In genomic region chr11:111310723-111311122, GRCh38 we compare ENCODE assay signal across 15 cellular contexts. TPM values are rescaled to one million over a fixed set of nuclear protein-coding genes. Genes with fewer than 3 reads are reported as not detected.
DNase-seq lines count a peak whose midpoint lies in the region; ATAC-seq and TF ChIP-seq lines count a peak whose summit lies in the region.
"Had no signal": no experiment of that assay in that cellular context is flagged by ENCODE, and none has a peak within 500 bp of the region (broad histone marks: within the 10 kb centered on the region; RNA-seq: fewer than 3 reads in every experiment).

No MANE protein-coding gene starts in this region.

- no peak overlapping the region for H3K4me2 ChIP-seq in smooth muscle cell

- DNase-seq in DMS153 (lab: John Stamatoyannopoulos, UW) (peak; percentile 39), DMS153 treated with DMSO at 0.1 percent for 48 hours (lab: John Stamatoyannopoulos, UW; ENCODE audit: unreplicated experiment) (no peak), HT-29 (ENCODE audit: low spot score) (peak; percentile 33), cerebellar cortex (ENCODE audit: low spot score) (no peak), smooth muscle cell (lab: John Stamatoyannopoulos, UW; ENCODE audit: unreplicated experiment) (no peak)
- DNase-seq: 8988T; CD4-positive, CD25-positive, alpha-beta regulatory T cell; EL; GOT3; NCI-H226 had no signal

- peak overlapping the region; percentile 86 for H3K27ac ChIP-seq in 22Rv1
- no peak overlapping the region for H3K27ac ChIP-seq in smooth muscle cell (ENCODE audit: low read depth)
- H3K27ac ChIP-seq: HL-60 had no signal

- no peak overlapping the region for H2AFZ ChIP-seq in smooth muscle cell (ENCODE audit: low read depth)

- no peak for ATAC-seq in HG03520 (IDR thresholded peaks at IDR 0.05; ENCODE audit: unreplicated experiment)
- ATAC-seq: K562 had no signal

- peaks cover 4% of the 10 kb centered on the region for H3K4me1 ChIP-seq in endocrine pancreas (ENCODE audit: control insufficient read depth, insufficient read depth, low read length)
- H3K4me1 ChIP-seq in smooth muscle cell (ENCODE audit: low read depth): no peaks in the 10 kb centered on the region

- no peak for TF ChIP-seq CTCF in 22Rv1 (IDR thresholded peaks at IDR 0.05)
- TF ChIP-seq CTCF in smooth muscle cell (IDR thresholded peaks at IDR 0.05; ENCODE audit: borderline replicate concordance, insufficient read depth, poor library complexity, severe bottlenecking): no peak

- H3K27me3 ChIP-seq in endocrine pancreas (ENCODE audit: control insufficient read depth, insufficient read depth, low read length) (no peaks in the 10 kb centered on the region), smooth muscle cell (ENCODE audit: low read depth) (peaks cover 37% of the 10 kb centered on the region)

- H3K9ac ChIP-seq in endocrine pancreas (ENCODE audit: control insufficient read depth, insufficient read depth, low read length): peak overlapping the region; percentile 17
- no peak overlapping the region for H3K9ac ChIP-seq in smooth muscle cell (ENCODE audit: low read depth)

- no peaks in the 10 kb centered on the region for H4K20me1 ChIP-seq in smooth muscle cell (ENCODE audit: low read depth)

- no peaks in the 10 kb centered on the region for H3K36me3 ChIP-seq in endocrine pancreas (ENCODE audit: control insufficient read depth, insufficient read depth, low read length)
- no peaks in the 10 kb centered on the region for H3K36me3 ChIP-seq in smooth muscle cell (ENCODE audit: low read depth)

- no peaks in the 10 kb centered on the region for H3F3A ChIP-seq in smooth muscle cell (ENCODE audit: low read depth)

- H3K9me3 ChIP-seq in endocrine pancreas (ENCODE audit: control insufficient read depth, low read length): no peaks in the 10 kb centered on the region
- no peaks in the 10 kb centered on the region for H3K9me3 ChIP-seq in smooth muscle cell (replicated peaks; ENCODE audit: low read depth)

- WGBS in smooth muscle cell (ENCODE audit: low lambda C conversion rate): 86% methylated on average over 6 of the region's 6 CpGs

- H3K79me2 ChIP-seq in smooth muscle cell (ENCODE audit: low read depth): no peaks in the 10 kb centered on the region

- no peak overlapping the region for H3K4me3 ChIP-seq in endocrine pancreas (ENCODE audit: control insufficient read depth, insufficient read depth, low read length)
- no peak overlapping the region for H3K4me3 ChIP-seq in smooth muscle cell
- H3K4me3 ChIP-seq: K562 had no signal

RNA-seq across cellular contexts. Expression of gene POU2AF3, which starts 12.4 kb away (rescaled TPM):
- total RNA-seq in HT-29 (2014; rRNA removed; shearing (Covaris generic)): 14.5 and 23.0 TPM in 2 replicates
- total RNA-seq in smooth muscle cell: not detected in 2 replicates
- 0.43 TPM in 1 of 2 replicates, not detected in the other for polyA plus RNA-seq in smooth muscle cell
- total RNA-seq: CD4-positive, CD25-positive, alpha-beta regulatory T cell; K562 had no signal
- polyA plus RNA-seq: CD4-positive, CD25-positive, alpha-beta regulatory T cell; K562 had no signal

Comparison
In these comparisons a context has a peak if more than half of its experiments do, and no peak if none do; other contexts are left out.
1. DNase-seq: peak in DMS153 (single experiment) and HT-29 (single experiment); none in DMS153 treated with DMSO at 0.1 percent for 48 hours (single experiment), cerebellar cortex (single experiment) and smooth muscle cell (single experiment).
2. RNA of gene POU2AF3, which starts 12.4 kb away (total RNA-seq): 14.5 to 23.0 TPM in HT-29; not detected in smooth muscle cell; every median in the first group is over 10 times any median in the second.